Comparison of ENCODE assay signal across 7 cellular contexts in the genomic region with DNA sequence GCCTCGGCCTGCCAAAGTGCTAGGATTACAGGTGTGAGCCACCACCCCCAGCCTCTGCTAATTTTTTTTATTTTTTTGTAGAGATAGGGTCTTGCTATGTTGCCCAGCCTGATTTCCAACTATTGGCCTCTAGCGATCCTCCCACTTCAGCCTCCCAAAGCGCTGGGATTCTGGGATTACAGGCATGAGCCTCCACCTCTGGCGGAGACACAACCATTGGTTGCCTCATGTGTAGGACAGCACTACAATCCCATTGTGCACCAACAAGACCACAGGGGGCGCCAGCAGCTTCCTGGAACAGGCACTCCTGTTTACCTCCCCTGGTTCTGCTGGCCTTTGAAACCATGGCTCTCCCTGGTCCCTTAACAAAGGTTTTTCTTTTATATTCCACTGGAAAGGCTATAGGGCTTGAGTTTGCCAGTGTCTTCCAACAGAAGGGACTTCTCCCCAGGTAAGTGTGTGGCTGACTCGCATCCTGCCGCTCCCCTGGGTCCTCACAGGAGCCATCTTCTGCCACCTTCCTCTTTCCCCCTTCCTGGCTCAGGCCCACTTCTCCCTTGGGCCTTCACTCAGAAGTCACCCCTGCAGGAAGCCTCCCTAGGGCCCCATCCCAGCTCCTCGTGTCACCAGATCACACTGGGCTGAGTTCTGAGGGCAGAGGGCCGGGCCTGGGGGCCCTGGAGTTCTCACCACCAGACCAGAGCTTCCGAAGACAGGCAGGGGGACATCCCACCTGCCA. TPM values are rescaled to one million over a fixed set of nuclear protein-coding genes. Genes with fewer than 3 reads are reported as not detected.
DNase-seq lines count a peak whose midpoint lies in the region; ATAC-seq and TF ChIP-seq lines count a peak whose summit lies in the region.

No MANE protein-coding gene starts in this region.

- TF ChIP-seq CTCF in GM10266 (IDR thresholded peaks at IDR 0.05; ENCODE audit: control insufficient read depth, insufficient read depth, low read depth, missing control alignments) (peak; percentile 88), cardiac fibroblast (IDR thresholded peaks at IDR 0.05; ENCODE audit: low read depth, low read length) (peak; percentile 49), liver (IDR thresholded peaks at IDR 0.05; ENCODE audit: low read depth, low read length, missing input control) (peak; percentile 24)

- no peaks in the 10 kb centered on the region for H3K27me3 ChIP-seq in liver (ENCODE audit: control insufficient read depth in 4 of 4, insufficient read depth in 4 of 4, low read length in 3 of 4)

- peaks cover 1 to 9% (median 3%) of the 10 kb centered on the region in 4 donors for H3K4me1 ChIP-seq in liver (ENCODE audit: control insufficient read depth in 4 of 4, insufficient read depth in 4 of 4, low read length in 3 of 4)

- H3K9ac ChIP-seq in liver (ENCODE audit: low read depth in 1 of 2, low read length in 2 of 2): no peak overlapping the region

- H3K4me3 ChIP-seq in cardiac fibroblast (replicated peaks in 1 of 2; ENCODE audit: low read depth in 2 of 2, low read length in 2 of 2) (no peak overlapping the region), liver (ENCODE audit: low read depth in 1 of 3, low read length in 3 of 3) (no peak overlapping the region)

- H3K36me3 ChIP-seq in liver (ENCODE audit: control insufficient read depth in 4 of 4, insufficient read depth in 3 of 4, low read depth in 1 of 4, low read length in 3 of 4): no peaks in the 10 kb centered on the region

- H3K9me3 ChIP-seq in liver (ENCODE audit: control insufficient read depth in 4 of 4, low read length in 3 of 4): no peaks in the 10 kb centered on the region

- TF ChIP-seq RAD21 in liver (IDR thresholded peaks at IDR 0.05): peak in 1 of 2 donors; percentile 29

- peak; percentile 72 for ATAC-seq in SK-N-SH treated with all-trans-retinoic acid at 6 μM for 48 hours

- DNase-seq in GM10266 (ENCODE audit: extremely low spot score) (peak; percentile 84), LHCN-M2 (ENCODE audit: low read depth) (peak; percentile 65), cardiac fibroblast (ENCODE audit: low read depth in 2 of 2) (peak; percentile 61 to 67), substantia nigra (lab: John Stamatoyannopoulos, UW) (peak in 36 of 49 donors; percentile 10 to 77 (median 56)), foreskin melanocyte (no peak)

- no peak overlapping the region for H3K27ac ChIP-seq in liver (ENCODE audit: low read depth in 1 of 2, low read length in 2 of 2)
- peak overlapping the region; percentile 98 for H3K27ac ChIP-seq in substantia nigra (ENCODE audit: low read depth, low read length, poor library complexity, severe bottlenecking)

- WGBS in liver: 87% methylated on average over 10 of the region's 10 CpGs

TF ChIP-seq in SK-N-SH treated with all-trans-retinoic acid at 6 μM for 48 hours, 23 proteins besides CTCF, POLR2A, EP300 and RAD21:
- TF ChIP-seq GLIS3 (CRISPR knock-in tag; IDR thresholded peaks at IDR 0.05) (no peak), RARB (CRISPR knock-in tag; IDR thresholded peaks at IDR 0.05) (no peak), ARNTL (CRISPR knock-in tag; IDR thresholded peaks at IDR 0.05; ENCODE audit: borderline replicate concordance, low read depth) (no peak), ZFP30 (CRISPR knock-in tag; IDR thresholded peaks at IDR 0.05) (no peak), BACH2 (CRISPR knock-in tag; IDR thresholded peaks at IDR 0.05; ENCODE audit: borderline replicate concordance) (no peak), TCF4 (CRISPR knock-in tag; IDR thresholded peaks at IDR 0.05; ENCODE audit: borderline replicate concordance) (no peak), ISL1 (CRISPR knock-in tag; IDR thresholded peaks at IDR 0.05) (no peak), OSR1 (CRISPR knock-in tag; IDR thresholded peaks at IDR 0.05) (no peak), ZNF70 (CRISPR knock-in tag; IDR thresholded peaks at IDR 0.05) (no peak), SNAI2 (CRISPR knock-in tag; IDR thresholded peaks at IDR 0.05) (no peak)
- TF ChIP-seq, protein P1, sequence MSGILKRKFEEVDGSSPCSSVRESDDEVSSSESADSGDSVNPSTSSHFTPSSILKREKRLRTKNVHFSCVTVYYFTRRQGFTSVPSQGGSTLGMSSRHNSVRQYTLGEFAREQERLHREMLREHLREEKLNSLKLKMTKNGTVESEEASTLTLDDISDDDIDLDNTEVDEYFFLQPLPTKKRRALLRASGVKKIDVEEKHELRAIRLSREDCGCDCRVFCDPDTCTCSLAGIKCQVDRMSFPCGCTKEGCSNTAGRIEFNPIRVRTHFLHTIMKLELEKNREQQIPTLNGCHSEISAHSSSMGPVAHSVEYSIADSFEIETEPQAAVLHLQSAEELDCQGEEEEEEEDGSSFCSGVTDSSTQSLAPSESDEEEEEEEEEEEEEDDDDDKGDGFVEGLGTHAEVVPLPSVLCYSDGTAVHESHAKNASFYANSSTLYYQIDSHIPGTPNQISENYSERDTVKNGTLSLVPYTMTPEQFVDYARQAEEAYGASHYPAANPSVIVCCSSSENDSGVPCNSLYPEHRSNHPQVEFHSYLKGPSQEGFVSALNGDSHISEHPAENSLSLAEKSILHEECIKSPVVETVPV (CRISPR knock-in tag; IDR thresholded peaks at IDR 0.05): no peak
TF ChIP-seq in SK-N-SH treated with all-trans-retinoic acid at 6 μM for 48 hours: peak in this region for 0.

TF ChIP-seq in liver, 16 proteins besides CTCF, POLR2A, EP300 and RAD21:
- TF ChIP-seq SP1 (IDR thresholded peaks at IDR 0.05) (no peak), HNF4G (IDR thresholded peaks at IDR 0.05) (no peak), GABPA (IDR thresholded peaks at IDR 0.05 in 1 of 2, conservative IDR thresholded peaks at IDR 0.05 in 1 of 2) (no peak), JUND (IDR thresholded peaks at IDR 0.05) (no peak)
- TF ChIP-seq, protein P2, sequence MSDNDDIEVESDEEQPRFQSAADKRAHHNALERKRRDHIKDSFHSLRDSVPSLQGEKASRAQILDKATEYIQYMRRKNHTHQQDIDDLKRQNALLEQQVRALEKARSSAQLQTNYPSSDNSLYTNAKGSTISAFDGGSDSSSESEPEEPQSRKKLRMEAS (IDR thresholded peaks at IDR 0.05): no peak

RNA-seq across cellular contexts. Expression of a gene that starts 39.2 kb away (rescaled TPM):
- total RNA-seq in LHCN-M2 (2014; rRNA removed) (not detected in 2 replicates), liver (under 1 TPM in 1 of 2 donors, not detected in 1; 0.33 TPM)
- polyA plus RNA-seq in LHCN-M2 (2012): 0.06 TPM
- under 1 TPM; 0.05 to 0.08 TPM for polyA plus RNA-seq in liver

Comparison
In these comparisons a context has a peak if more than half of its experiments do, and no peak if none do; other contexts are left out.
1. CTCF ChIP-seq: peak in every context shown above with its lines; median percentile 88 in GM10266; 49 in cardiac fibroblast; 24 in liver.